In the genomic region with DNA sequence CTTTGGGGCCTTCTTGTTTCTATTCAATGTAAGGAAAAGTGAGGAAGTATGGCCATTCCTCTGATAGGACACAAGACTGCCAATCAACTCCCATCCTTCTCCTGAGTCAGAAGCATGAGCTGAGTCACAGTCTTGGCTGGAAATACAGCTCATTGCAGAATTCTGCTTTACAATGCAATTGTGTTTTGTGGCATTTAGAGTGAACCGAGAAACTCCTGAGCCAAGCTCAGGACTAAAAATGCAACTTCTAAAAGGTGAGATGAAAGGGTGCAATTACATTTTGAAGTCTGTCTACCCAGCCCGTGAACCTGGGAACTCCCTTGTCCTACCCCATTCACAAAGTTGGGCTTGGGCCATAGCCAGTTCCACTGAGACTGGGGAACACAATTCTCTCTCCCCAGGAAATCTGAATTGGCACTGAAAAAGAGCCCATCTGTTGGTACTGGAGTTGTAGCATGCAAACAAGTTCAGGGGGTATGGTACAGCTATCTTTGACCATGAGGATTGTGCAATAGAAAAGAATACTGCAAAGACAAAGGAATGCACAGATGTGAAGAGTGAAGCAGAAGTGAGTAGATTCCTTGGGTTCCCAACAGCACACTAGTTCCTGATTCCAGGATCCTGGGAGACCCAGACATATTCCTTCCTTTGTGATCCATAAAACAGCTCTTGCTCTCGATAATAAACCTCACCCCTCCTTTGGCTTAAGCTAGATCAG, we compare ENCODE assay signal across 1 cellular context.
TF ChIP-seq lines count a peak whose summit lies in the region.

No MANE protein-coding gene starts in this region.

TF ChIP-seq in HepG2, 621 proteins besides CTCF, POLR2A, EP300 and RAD21 (continued from another document):
- TF ChIP-seq, protein P1, sequence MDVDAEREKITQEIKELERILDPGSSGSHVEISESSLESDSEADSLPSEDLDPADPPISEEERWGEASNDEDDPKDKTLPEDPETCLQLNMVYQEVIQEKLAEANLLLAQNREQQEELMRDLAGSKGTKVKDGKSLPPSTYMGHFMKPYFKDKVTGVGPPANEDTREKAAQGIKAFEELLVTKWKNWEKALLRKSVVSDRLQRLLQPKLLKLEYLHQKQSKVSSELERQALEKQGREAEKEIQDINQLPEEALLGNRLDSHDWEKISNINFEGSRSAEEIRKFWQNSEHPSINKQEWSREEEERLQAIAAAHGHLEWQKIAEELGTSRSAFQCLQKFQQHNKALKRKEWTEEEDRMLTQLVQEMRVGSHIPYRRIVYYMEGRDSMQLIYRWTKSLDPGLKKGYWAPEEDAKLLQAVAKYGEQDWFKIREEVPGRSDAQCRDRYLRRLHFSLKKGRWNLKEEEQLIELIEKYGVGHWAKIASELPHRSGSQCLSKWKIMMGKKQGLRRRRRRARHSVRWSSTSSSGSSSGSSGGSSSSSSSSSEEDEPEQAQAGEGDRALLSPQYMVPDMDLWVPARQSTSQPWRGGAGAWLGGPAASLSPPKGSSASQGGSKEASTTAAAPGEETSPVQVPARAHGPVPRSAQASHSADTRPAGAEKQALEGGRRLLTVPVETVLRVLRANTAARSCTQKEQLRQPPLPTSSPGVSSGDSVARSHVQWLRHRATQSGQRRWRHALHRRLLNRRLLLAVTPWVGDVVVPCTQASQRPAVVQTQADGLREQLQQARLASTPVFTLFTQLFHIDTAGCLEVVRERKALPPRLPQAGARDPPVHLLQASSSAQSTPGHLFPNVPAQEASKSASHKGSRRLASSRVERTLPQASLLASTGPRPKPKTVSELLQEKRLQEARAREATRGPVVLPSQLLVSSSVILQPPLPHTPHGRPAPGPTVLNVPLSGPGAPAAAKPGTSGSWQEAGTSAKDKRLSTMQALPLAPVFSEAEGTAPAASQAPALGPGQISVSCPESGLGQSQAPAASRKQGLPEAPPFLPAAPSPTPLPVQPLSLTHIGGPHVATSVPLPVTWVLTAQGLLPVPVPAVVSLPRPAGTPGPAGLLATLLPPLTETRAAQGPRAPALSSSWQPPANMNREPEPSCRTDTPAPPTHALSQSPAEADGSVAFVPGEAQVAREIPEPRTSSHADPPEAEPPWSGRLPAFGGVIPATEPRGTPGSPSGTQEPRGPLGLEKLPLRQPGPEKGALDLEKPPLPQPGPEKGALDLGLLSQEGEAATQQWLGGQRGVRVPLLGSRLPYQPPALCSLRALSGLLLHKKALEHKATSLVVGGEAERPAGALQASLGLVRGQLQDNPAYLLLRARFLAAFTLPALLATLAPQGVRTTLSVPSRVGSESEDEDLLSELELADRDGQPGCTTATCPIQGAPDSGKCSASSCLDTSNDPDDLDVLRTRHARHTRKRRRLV (CRISPR knock-in tag; IDR thresholded peaks at IDR 0.05) = no peak
- TF ChIP-seq PHF5A (CRISPR knock-in tag; IDR thresholded peaks at IDR 0.05; ENCODE audit: low read depth, unreplicated experiment) = no peak
- TF ChIP-seq, protein P2, sequence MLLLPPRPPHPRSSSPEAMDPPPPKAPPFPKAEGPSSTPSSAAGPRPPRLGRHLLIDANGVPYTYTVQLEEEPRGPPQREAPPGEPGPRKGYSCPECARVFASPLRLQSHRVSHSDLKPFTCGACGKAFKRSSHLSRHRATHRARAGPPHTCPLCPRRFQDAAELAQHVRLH (CRISPR knock-in tag; IDR thresholded peaks at IDR 0.05; ENCODE audit: borderline replicate concordance, low read depth) = no peak
- TF ChIP-seq HOXA9 (CRISPR knock-in tag; IDR thresholded peaks at IDR 0.05; ENCODE audit: borderline replicate concordance) = no peak
TF ChIP-seq in HepG2: peak in this region for 1.
